8 cellular contexts compared by ENCODE assay signal in the genomic region with DNA sequence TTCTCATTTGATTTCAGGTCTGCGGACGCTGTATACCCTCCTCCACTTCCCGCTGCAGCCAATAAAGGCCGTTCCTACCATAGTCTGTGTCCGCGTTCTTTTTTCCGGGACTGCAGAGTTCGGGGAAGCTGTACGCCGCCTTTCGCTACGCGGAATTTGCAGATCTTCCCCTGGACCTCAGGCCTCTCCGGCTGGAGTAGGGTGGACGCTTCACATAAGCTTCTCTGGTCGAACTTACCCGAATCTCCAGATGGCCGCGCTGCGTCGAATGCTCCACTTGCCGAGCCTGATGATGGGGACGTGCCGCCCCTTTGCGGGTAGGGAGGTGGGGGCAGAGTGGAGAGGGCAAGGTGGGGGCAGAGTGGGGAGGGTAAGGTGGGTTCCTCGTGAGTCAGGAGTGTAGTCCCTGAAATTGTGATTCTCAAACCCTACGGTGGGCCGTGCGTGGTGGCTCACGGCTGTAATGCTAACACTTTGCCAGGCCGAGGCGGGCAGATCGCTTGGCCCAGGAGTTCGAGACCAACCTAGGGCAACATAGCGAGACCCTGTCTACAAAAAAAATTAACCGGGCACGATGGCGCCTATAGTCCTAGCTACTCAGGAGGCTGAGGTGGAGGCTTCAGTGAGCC. TPM values are rescaled to one million over a fixed set of nuclear protein-coding genes. Genes with fewer than 3 reads are reported as not detected.
A peak's percentile ranks its signal among the peaks of the same experiment; 100 is the strongest.
DNase-seq lines count a peak whose midpoint lies in the region; ATAC-seq and TF ChIP-seq lines count a peak whose summit lies in the region.

No MANE protein-coding gene starts in this region.

- peak overlapping the region; percentile 88 for H3K4me3 ChIP-seq in RWPE2 (ENCODE audit: severe bottlenecking)
- H3K4me3 ChIP-seq in cardiac muscle cell = peak overlapping the region; percentile 67

- peaks cover 32% of the 10 kb centered on the region for H3K36me3 ChIP-seq in RWPE2 (ENCODE audit: low read depth)
- peaks cover 2% of the 10 kb centered on the region for H3K36me3 ChIP-seq in cardiac muscle cell

- H3K27ac ChIP-seq in RWPE2 (ENCODE audit: poor library complexity, severe bottlenecking) (peak overlapping the region; percentile 84), cardiac muscle cell (peak overlapping the region; percentile 89)

- peaks cover 39% of the 10 kb centered on the region for H3K4me1 Mint-ChIP-seq in activated naive CD4-positive, alpha-beta T cell treated with anti-CD3 and anti-CD28 coated beads, Interleukin-2, amount 50 U/mL, for 24 hours

- no peaks in the 10 kb centered on the region for H3K27me3 ChIP-seq in RWPE2 (ENCODE audit: insufficient read depth, poor library complexity, severe bottlenecking)
- H3K27me3 ChIP-seq in cardiac muscle cell = no peaks in the 10 kb centered on the region

- DNase-seq in DMS79 (lab: John Stamatoyannopoulos, UW) = peak; percentile 19
- DNase-seq in DMS79 treated with DMSO at 0.1 percent for 48 hours (lab: John Stamatoyannopoulos, UW) = no peak
- DNase-seq in RWPE2 (ENCODE audit: low spot score) = no peak
- DNase-seq in cardiac muscle cell (ENCODE audit: low read depth in 1 of 2, low spot score in 1 of 2) = peak; percentile 78 to 79
- peak; percentile 88 for DNase-seq in posterior vena cava (ENCODE audit: low spot score)
- no peak for DNase-seq in kidney glomerular epithelial cell (lab: John Stamatoyannopoulos, UW)

- H3K27me3 Mint-ChIP-seq in activated naive CD4-positive, alpha-beta T cell treated with anti-CD3 and anti-CD28 coated beads, Interleukin-2, amount 50 U/mL, for 24 hours = no peaks in the 10 kb centered on the region

- H3K36me3 Mint-ChIP-seq in activated naive CD4-positive, alpha-beta T cell treated with anti-CD3 and anti-CD28 coated beads, Interleukin-2, amount 50 U/mL, for 24 hours = peaks cover 13% of the 10 kb centered on the region

- H3K9me3 ChIP-seq in RWPE2 (ENCODE audit: severe bottlenecking) (no peaks in the 10 kb centered on the region), cardiac muscle cell (ENCODE audit: low read depth) (no peaks in the 10 kb centered on the region)

- peak; percentile 9 for ATAC-seq in HG03039 (IDR thresholded peaks at IDR 0.05; ENCODE audit: unreplicated experiment)
- ATAC-seq in RWPE2 (ENCODE audit: low read depth) = peak; percentile 8

- TF ChIP-seq CTCF in RWPE2 (IDR thresholded peaks at IDR 0.05; ENCODE audit: poor library complexity, severe bottlenecking) (no peak), cardiac muscle cell (IDR thresholded peaks at IDR 0.05; ENCODE audit: low read depth, low read length) (no peak)

- H3K4me1 ChIP-seq in RWPE2 (ENCODE audit: insufficient read depth, poor library complexity, severe bottlenecking) (peaks cover 2% of the 10 kb centered on the region), cardiac muscle cell (ENCODE audit: low read depth) (peaks cover 15% of the 10 kb centered on the region)

- intact Hi-C loops in posterior vena cava (cut with DNase I) = no loop called here

- peak overlapping the region; percentile 98 for H3K4me3 Mint-ChIP-seq in activated naive CD4-positive, alpha-beta T cell treated with anti-CD3 and anti-CD28 coated beads, Interleukin-2, amount 50 U/mL, for 24 hours

- H3K27ac Mint-ChIP-seq in activated naive CD4-positive, alpha-beta T cell treated with anti-CD3 and anti-CD28 coated beads, Interleukin-2, amount 50 U/mL, for 24 hours = peak overlapping the region; percentile 95

- no peaks in the 10 kb centered on the region for H3K9me3 Mint-ChIP-seq in activated naive CD4-positive, alpha-beta T cell treated with anti-CD3 and anti-CD28 coated beads, Interleukin-2, amount 50 U/mL, for 24 hours

RNA-seq across cellular contexts. Expression of gene CSKMT, which starts 0.6 kb away (rescaled TPM):
- 3.8 and 11.0 TPM in 2 replicates for total RNA-seq in cardiac muscle cell
- polyA plus RNA-seq in cardiac muscle cell = 14.1 and 25.1 TPM in 2 replicates
- 10 to 100 TPM in 1 of 2 donors, 1 to 10 TPM in 1; 8.5 to 10.5 TPM for total RNA-seq in posterior vena cava

RNA-seq across cellular contexts. Expression of gene C11orf98, which starts 0.7 kb away (rescaled TPM):
- total RNA-seq in cardiac muscle cell (136 and 141 TPM in 2 replicates), posterior vena cava (10 to 100 TPM; 27.4 to 35.9 TPM)
- polyA plus RNA-seq in cardiac muscle cell = 115 and 136 TPM in 2 replicates

RNA-seq across cellular contexts. Expression of gene UQCC3, which starts 5.7 kb away (rescaled TPM):
- total RNA-seq in cardiac muscle cell (13.0 and 18.8 TPM in 2 replicates), posterior vena cava (1 to 10 TPM; 3.6 to 3.7 TPM)
- polyA plus RNA-seq in cardiac muscle cell = 32.3 and 33.5 TPM in 2 replicates

RNA-seq across cellular contexts. Expression of gene LBHD1, which starts 6.3 kb away (rescaled TPM):
- total RNA-seq in cardiac muscle cell (11.1 and 11.6 TPM in 2 replicates), posterior vena cava (1 to 10 TPM; 3.7 to 5.1 TPM)
- polyA plus RNA-seq in cardiac muscle cell = 10.1 and 11.7 TPM in 2 replicates

RNA-seq across cellular contexts. Expression of gene INTS5, which starts 12.6 kb away (rescaled TPM):
- total RNA-seq in cardiac muscle cell (33.9 and 36.3 TPM in 2 replicates), posterior vena cava (10 to 100 TPM; 10.6 to 10.9 TPM)
- polyA plus RNA-seq in cardiac muscle cell = 32.2 and 40.1 TPM in 2 replicates

Comparison
In these comparisons a context has a peak if more than half of its experiments do, and no peak if none do; other contexts are left out.
1. DNase-seq: peak in DMS79 (single experiment), cardiac muscle cell (2 of 2) and posterior vena cava (single experiment); none in DMS79 treated with DMSO at 0.1 percent for 48 hours (single experiment), RWPE2 (single experiment) and kidney glomerular epithelial cell (single experiment).